20 cellular contexts compared by ENCODE assay signal in the genomic region with DNA sequence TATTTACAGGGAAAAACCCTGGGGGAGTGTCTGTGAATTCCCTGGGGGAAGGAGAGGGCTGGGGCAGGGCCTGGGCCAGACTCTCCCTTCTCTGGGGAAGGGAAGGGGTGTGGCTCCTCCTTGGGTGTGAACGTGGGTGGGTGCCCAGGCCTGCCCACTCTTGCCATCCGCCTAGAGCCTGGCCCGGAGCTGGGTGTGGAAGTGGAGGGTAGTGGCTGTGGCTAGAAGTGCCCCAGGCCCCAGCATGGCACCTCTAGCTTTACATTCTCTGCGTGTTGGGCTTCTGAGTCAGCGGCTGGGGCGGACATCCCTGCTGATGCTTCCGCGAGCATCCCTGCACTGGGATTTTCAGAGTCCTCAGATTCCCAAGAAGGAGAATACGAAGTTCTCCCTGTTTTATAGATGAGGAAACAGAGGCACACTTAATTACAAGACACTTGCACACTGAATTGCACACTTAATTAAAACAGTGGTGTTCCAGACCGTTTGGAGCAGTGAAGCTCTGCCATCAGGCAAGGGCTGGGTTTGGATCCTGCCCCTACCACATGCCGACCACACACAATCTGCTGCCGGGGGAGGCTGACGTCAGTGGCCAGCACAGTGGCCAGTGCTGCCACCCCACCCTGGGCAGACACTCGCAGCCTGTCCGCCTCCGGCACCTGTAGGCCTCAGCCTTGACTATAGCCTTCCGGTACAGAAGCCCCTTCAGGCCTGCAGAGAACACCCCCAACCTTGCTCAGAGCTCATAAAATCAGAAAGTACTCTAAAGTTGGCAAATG. TPM values are rescaled to one million over a fixed set of nuclear protein-coding genes. Genes with fewer than 3 reads are reported as not detected.
A peak's percentile ranks its signal among the peaks of the same experiment; 100 is the strongest.
DNase-seq lines count a peak whose midpoint lies in the region; ATAC-seq, FAIRE-seq and TF ChIP-seq lines count a peak whose summit lies in the region.
"Had no signal": no experiment of that assay in that cellular context is flagged by ENCODE, and none has a peak within 500 bp of the region (broad histone marks: within the 10 kb centered on the region; RNA-seq: fewer than 3 reads in every experiment).

No MANE protein-coding gene starts in this region.

- no peaks in the 10 kb centered on the region for H3K27me3 Mint-ChIP-seq in type B pancreatic cell
- H3K27me3 Mint-ChIP-seq: activated CD8-positive, alpha-beta memory T cell treated with anti-CD3 and anti-CD28 coated beads, Interleukin-2, amount 10 ng/mL, durations not matched to agents 7 days and 5 days; activated naive CD4-positive, alpha-beta T cell treated with anti-CD3 and anti-CD28 coated beads, Interleukin-2, amount 50 U/mL, for 24 hours; CD8-positive, alpha-beta memory T cell; IgD-negative memory B cell had no signal

- FAIRE-seq in keratinocyte (lab: Jason Lieb, UNC): peak; percentile 73
- FAIRE-seq: colon, TTC549 had no signal

- no peaks in the 10 kb centered on the region for H3K9me3 ChIP-seq in keratinocyte (ENCODE audit: control insufficient read depth, low read depth, low read length)

- no peak overlapping the region for H3K4me3 Mint-ChIP-seq in type B pancreatic cell
- H3K4me3 Mint-ChIP-seq: activated CD8-positive, alpha-beta memory T cell treated with anti-CD3 and anti-CD28 coated beads, Interleukin-2, amount 10 ng/mL, durations not matched to agents 7 days and 5 days; activated naive CD4-positive, alpha-beta T cell treated with anti-CD3 and anti-CD28 coated beads, Interleukin-2, amount 50 U/mL, for 24 hours; HFFc6 had no signal

- H3K9me3 Mint-ChIP-seq in type B pancreatic cell: no peaks in the 10 kb centered on the region
- H3K9me3 Mint-ChIP-seq: activated naive CD4-positive, alpha-beta T cell treated with anti-CD3 and anti-CD28 coated beads, Interleukin-2, amount 50 U/mL, for 24 hours; CD8-positive, alpha-beta memory T cell; HFFc6; IgD-negative memory B cell had no signal

- H3K4me2 ChIP-seq in keratinocyte (ENCODE audit: control insufficient read depth, extremely low read depth, insufficient read depth, low read depth, low read length): peak overlapping the region; percentile 41

- DNase-seq in H4 (ENCODE audit: low spot score) (peak; percentile 49), T1000 (lab: John Stamatoyannopoulos, UW) (peak; percentile 94), keratinocyte (ENCODE audit: low read depth, low spot score) (peak; percentile 89), type B pancreatic cell (ENCODE audit: extremely low spot score, unreplicated experiment) (peak; percentile 66), erythroblast (lab: John Stamatoyannopoulos, UW) (no peak), NCI-H524 (lab: John Stamatoyannopoulos, UW) (no peak)
- DNase-seq: activated CD8-positive, alpha-beta memory T cell treated with anti-CD3 and anti-CD28 coated beads, Interleukin-2, amount 10 ng/mL, durations not matched to agents 7 days and 5 days; CD8-positive, alpha-beta memory T cell; HFFc6; NCI-H1436 treated with DMSO at 0.1 percent for 48 hours; NCI-H526; SIG-M5; stimulated activated CD4-positive, alpha-beta T cell treated with anti-CD3 and anti-CD28 coated beads, Interleukin-4, amount 100 ng/mL, for 1 hour; stimulated activated naive CD4-positive, alpha-beta T cell had no signal

- TF ChIP-seq POLR2A in erythroblast (IDR thresholded peaks at IDR 0.05; ENCODE audit: low read length): no peak

- H3K9ac ChIP-seq in keratinocyte (ENCODE audit: control insufficient read depth, extremely low read depth, insufficient read depth, low read length): no peak overlapping the region

- no peaks in the 10 kb centered on the region for H3K9me1 ChIP-seq in keratinocyte (ENCODE audit: control insufficient read depth, extremely low read depth, insufficient read depth, low read length)

- dilution Hi-C loops in keratinocyte (cut with MboI; ENCODE audit: extremely low pct_ligation_motif_present, low sequenced_read_pairs): no loop called here

- H3K4me1 Mint-ChIP-seq in type B pancreatic cell (ENCODE audit: unreplicated experiment): peaks cover 6% of the 10 kb centered on the region
- H3K4me1 Mint-ChIP-seq: activated naive CD4-positive, alpha-beta T cell treated with anti-CD3 and anti-CD28 coated beads, Interleukin-2, amount 50 U/mL, for 24 hours had no signal

- H3K79me2 ChIP-seq in keratinocyte (ENCODE audit: control insufficient read depth, insufficient read depth, low read length): peaks cover 7% of the 10 kb centered on the region

- no peak overlapping the region for H2AFZ ChIP-seq in keratinocyte (ENCODE audit: control insufficient read depth, low read length)

- H3K36me3 Mint-ChIP-seq in type B pancreatic cell: peaks cover 11% of the 10 kb centered on the region

- TF ChIP-seq CTCF in keratinocyte (optimal IDR thresholded peaks at IDR 0.05 in 1 of 3, IDR thresholded peaks at IDR 0.05 in 1 of 3, conservative IDR thresholded peaks at IDR 0.05 in 1 of 3; ENCODE audit: extremely low read depth in 1 of 3, insufficient read depth in 2 of 3, low read length in 3 of 3) (no peak), type B pancreatic cell (conservative IDR thresholded peaks at IDR 0.05) (no peak)

- H3K36me3 ChIP-seq in keratinocyte (ENCODE audit: control insufficient read depth in 2 of 2, extremely low read depth in 1 of 2, insufficient read depth in 2 of 2, low read length in 2 of 2): peaks cover 8 to 9% of the 10 kb centered on the region in 2 experiments

- no peak for ATAC-seq in HG03378 (IDR thresholded peaks at IDR 0.05; ENCODE audit: unreplicated experiment)
- ATAC-seq: activated CD8-positive, alpha-beta memory T cell treated with anti-CD3 and anti-CD28 coated beads, Interleukin-2, amount 10 ng/mL, durations not matched to agents 7 days and 5 days had no signal

- H3K27ac Mint-ChIP-seq in type B pancreatic cell: no peak overlapping the region
- H3K27ac Mint-ChIP-seq: activated naive CD4-positive, alpha-beta T cell treated with anti-CD3 and anti-CD28 coated beads, Interleukin-2, amount 50 U/mL, for 24 hours; HFFc6 had no signal

- peaks cover 20% of the 10 kb centered on the region for H3K4me1 ChIP-seq in keratinocyte (ENCODE audit: control insufficient read depth, extremely low read depth, insufficient read depth, low read length)

- H3K27ac ChIP-seq in keratinocyte (ENCODE audit: control insufficient read depth, insufficient read depth, low read length): peak overlapping the region; percentile 51

- H3K4me3 ChIP-seq in keratinocyte (ENCODE audit: control insufficient read depth in 2 of 3, extremely low read depth in 1 of 3, insufficient read depth in 2 of 3, low read depth in 1 of 3, low read length in 3 of 3): no peak overlapping the region

- no peaks in the 10 kb centered on the region for H4K20me1 ChIP-seq in keratinocyte (ENCODE audit: control insufficient read depth, extremely low read depth, insufficient read depth, low read length)

- no peaks in the 10 kb centered on the region for H3K27me3 ChIP-seq in keratinocyte (ENCODE audit: control insufficient read depth, extremely low read depth, insufficient read depth, low read length)

RNA-seq across cellular contexts. Expression of a gene that starts 7.6 kb away (rescaled TPM):
- total RNA-seq in H4 (2014; rRNA removed; shearing (Covaris generic)): 86.4 and 90.5 TPM in 2 replicates
- 58.3 to 86.9 TPM (median 61.2 TPM) in 3 replicates for polyA plus RNA-seq in keratinocyte
- polyA plus RNA-seq in keratinocyte (2011; ENCODE audit: low read depth): 14.9 TPM
- 43.0 and 94.7 TPM in 2 replicates for polyA plus RNA-seq in keratinocyte (2011; cell fraction: cytosol; rRNA removed)
- 16.1 and 30.8 TPM in 2 replicates for polyA plus RNA-seq in keratinocyte (2011; cell fraction: nucleus; rRNA removed)
- polyA plus RNA-seq in keratinocyte (2012; ENCODE audit: low replicate concordance): 35.2 and 99.3 TPM in 2 replicates
- 15.8 to 31.5 TPM (median 22.1 TPM) in 3 replicates for polyA minus RNA-seq in keratinocyte
- polyA minus RNA-seq in keratinocyte (2011; cell fraction: cytosol; rRNA and poly(A)+ RNA removed): 31.3 TPM
- polyA minus RNA-seq in keratinocyte (2011; cell fraction: nucleus; rRNA and poly(A)+ RNA removed): 7.4 and 8.9 TPM in 2 replicates
- total RNA-seq in type B pancreatic cell (ENCODE audit: low replicate concordance): 39.3 and 48.7 TPM in 2 replicates

RNA-seq across cellular contexts. Expression of a gene that starts 8.8 kb away (rescaled TPM):
- total RNA-seq in H4 (2014; rRNA removed; shearing (Covaris generic)): 20.9 and 23.7 TPM in 2 replicates
- polyA plus RNA-seq in keratinocyte: 6.6 to 11.7 TPM (median 9.8 TPM) in 3 replicates
- 4.7 TPM for polyA plus RNA-seq in keratinocyte (2011; ENCODE audit: low read depth)
- 5.3 and 11.7 TPM in 2 replicates for polyA plus RNA-seq in keratinocyte (2011; cell fraction: cytosol; rRNA removed)
- 20.5 and 27.1 TPM in 2 replicates for polyA plus RNA-seq in keratinocyte (2011; cell fraction: nucleus; rRNA removed)
- 18.2 TPM in 2 replicates for polyA plus RNA-seq in keratinocyte (2012; ENCODE audit: low replicate concordance)
- 7.4 to 25.6 TPM (median 8.6 TPM) in 3 replicates for polyA minus RNA-seq in keratinocyte
- polyA minus RNA-seq in keratinocyte (2011; cell fraction: cytosol; rRNA and poly(A)+ RNA removed): 13.2 TPM
- polyA minus RNA-seq in keratinocyte (2011; cell fraction: nucleus; rRNA and poly(A)+ RNA removed): 6.0 and 9.9 TPM in 2 replicates
- 43.7 and 47.9 TPM in 2 replicates for total RNA-seq in type B pancreatic cell (ENCODE audit: low replicate concordance)

RNA-seq across cellular contexts. Expression of a gene that starts 14.3 kb away (rescaled TPM):
- total RNA-seq in H4 (2014; rRNA removed; shearing (Covaris generic)): not detected in 2 replicates
- not detected in 3 replicates for polyA plus RNA-seq in keratinocyte
- not detected for polyA plus RNA-seq in keratinocyte (2011; ENCODE audit: low read depth)
- not detected in 2 replicates for polyA plus RNA-seq in keratinocyte (2011; cell fraction: cytosol; rRNA removed)
- not detected in 2 replicates for polyA plus RNA-seq in keratinocyte (2011; cell fraction: nucleus; rRNA removed)
- polyA plus RNA-seq in keratinocyte (2012; ENCODE audit: low replicate concordance): not detected in 2 replicates
- not detected in 3 replicates for polyA minus RNA-seq in keratinocyte
- not detected for polyA minus RNA-seq in keratinocyte (2011; cell fraction: cytosol; rRNA and poly(A)+ RNA removed)
- not detected in 2 replicates for polyA minus RNA-seq in keratinocyte (2011; cell fraction: nucleus; rRNA and poly(A)+ RNA removed)
- total RNA-seq in type B pancreatic cell (ENCODE audit: low replicate concordance): 0.19 TPM in 1 of 2 replicates, not detected in the other
- total RNA-seq: CD8-positive, alpha-beta memory T cell; mononuclear cell had no signal
- polyA plus RNA-seq: CD8-positive, alpha-beta memory T cell; IgD-negative memory B cell had no signal

RNA-seq across cellular contexts. Expression of a gene that starts 23.3 kb away (rescaled TPM):
- total RNA-seq in H4 (2014; rRNA removed; shearing (Covaris generic)): not detected in 2 replicates
- polyA plus RNA-seq in keratinocyte: 0.17 to 0.29 TPM (median 0.19 TPM) in 3 replicates
- polyA plus RNA-seq in keratinocyte (2011; ENCODE audit: low read depth): not detected
- 0.15 and 0.23 TPM in 2 replicates for polyA plus RNA-seq in keratinocyte (2011; cell fraction: cytosol; rRNA removed)
- polyA plus RNA-seq in keratinocyte (2011; cell fraction: nucleus; rRNA removed): not detected in 2 replicates
- 0.28 TPM in 1 of 2 replicates, not detected in the other for polyA plus RNA-seq in keratinocyte (2012; ENCODE audit: low replicate concordance)
- polyA minus RNA-seq in keratinocyte: not detected in 3 replicates
- polyA minus RNA-seq in keratinocyte (2011; cell fraction: cytosol; rRNA and poly(A)+ RNA removed): not detected
- not detected in 2 replicates for polyA minus RNA-seq in keratinocyte (2011; cell fraction: nucleus; rRNA and poly(A)+ RNA removed)
- not detected in 2 replicates for total RNA-seq in type B pancreatic cell (ENCODE audit: low replicate concordance)
- total RNA-seq: activated CD8-positive, alpha-beta memory T cell treated with anti-CD3 and anti-CD28 coated beads, Interleukin-2, amount 10 ng/mL, durations not matched to agents 7 days and 5 days; CD8-positive, alpha-beta memory T cell; mononuclear cell had no signal
- polyA plus RNA-seq: CD8-positive, alpha-beta memory T cell; IgD-negative memory B cell had no signal

RNA-seq across cellular contexts. Expression of a gene that starts 25.5 kb away (rescaled TPM):
- 10.8 and 12.6 TPM in 2 replicates for total RNA-seq in H4 (2014; rRNA removed; shearing (Covaris generic))
- 32.5 to 46.9 TPM (median 42.0 TPM) in 3 replicates for polyA plus RNA-seq in keratinocyte
- 22.4 TPM for polyA plus RNA-seq in keratinocyte (2011; ENCODE audit: low read depth)
- 24.4 and 45.9 TPM in 2 replicates for polyA plus RNA-seq in keratinocyte (2011; cell fraction: cytosol; rRNA removed)
- 80.0 and 97.8 TPM in 2 replicates for polyA plus RNA-seq in keratinocyte (2011; cell fraction: nucleus; rRNA removed)
- polyA plus RNA-seq in keratinocyte (2012; ENCODE audit: low replicate concordance): 23.8 and 55.9 TPM in 2 replicates
- polyA minus RNA-seq in keratinocyte: 59.1 to 134 TPM (median 63.1 TPM) in 3 replicates
- polyA minus RNA-seq in keratinocyte (2011; cell fraction: cytosol; rRNA and poly(A)+ RNA removed): 84.8 TPM
- 55.3 and 67.1 TPM in 2 replicates for polyA minus RNA-seq in keratinocyte (2011; cell fraction: nucleus; rRNA and poly(A)+ RNA removed)
- 40.7 and 56.2 TPM in 2 replicates for total RNA-seq in type B pancreatic cell (ENCODE audit: low replicate concordance)

Comparison
In these comparisons a context has a peak if more than half of its experiments do, and no peak if none do; other contexts are left out.
1. DNase-seq: peak in H4 (single experiment), T1000 (single experiment), keratinocyte (single experiment) and type B pancreatic cell (single experiment); none in erythroblast (0 of 2) and NCI-H524 (0 of 2).